ENCODE assay signal across 29 cellular contexts in genomic region chr22:39487826-39488520, GRCh38. TPM values are rescaled to one million over a fixed set of nuclear protein-coding genes. Genes with fewer than 3 reads are reported as not detected.
"Had no signal": no experiment of that assay in that cellular context is flagged by ENCODE, and none has a peak within 500 bp of the region (broad histone marks: within the 10 kb centered on the region; RNA-seq: fewer than 3 reads in every experiment).

No MANE protein-coding gene starts in this region.

- H3K27ac Mint-ChIP-seq: activated CD4-positive, alpha-beta T cell treated with anti-CD3 and anti-CD28 coated beads, Interleukin-2, amount 10 ng/mL, durations not matched to agents 24 days and 14 days; activated CD8-positive, alpha-beta T cell treated with anti-CD3 and anti-CD28 coated beads for 36 hours; activated naive CD4-positive, alpha-beta T cell treated with anti-CD3 and anti-CD28 coated beads, Interleukin-2, amount 50 U/mL, for 24 hours; activated naive CD8-positive, alpha-beta T cell treated with anti-CD3 and anti-CD28 coated beads, Interleukin-2, amount 10 ng/mL, durations not matched to agents 7 days and 5 days; activated T-cell treated with anti-CD3 and anti-CD28 coated beads, Interleukin-2, amount 50 U/mL, for 72 hours; activated T-helper 17 cell treated with anti-CD3 and anti-CD28 coated beads, Interleukin-2, amount 50 U/mL, for 72 hours; T-helper 1 cell treated with Interleukin-12 subunit alpha and Interleukin-12 subunit beta and Interleukin-4 antibody, amounts not matched to agents 30 μg/mL and 1 μg/mL, for 36 hours; T-helper 2 cell treated with Interferon-gamma antibody and Interleukin-4, amounts not matched to agents 5 μg/mL and 100 μg/mL, for 36 hours had no signal

- H3K4me3 ChIP-seq: ascending aorta, cardiac muscle cell, SJCRH30 had no signal

- ATAC-seq: activated CD8-positive, alpha-beta T cell treated with anti-CD3 and anti-CD28 coated beads for 36 hours; activated T-cell treated with anti-CD3 and anti-CD28 coated beads, Interleukin-2, amount 50 U/mL, for 72 hours; activated T-helper 17 cell treated with anti-CD3 and anti-CD28 coated beads, Interleukin-2, amount 50 U/mL, for 72 hours; Panc1 had no signal

- H3K27me3 Mint-ChIP-seq: activated CD4-positive, alpha-beta T cell treated with anti-CD3 and anti-CD28 coated beads, Interleukin-2, amount 10 ng/mL, durations not matched to agents 24 days and 14 days; activated CD8-positive, alpha-beta T cell treated with anti-CD3 and anti-CD28 coated beads for 36 hours; activated naive CD4-positive, alpha-beta T cell treated with anti-CD3 and anti-CD28 coated beads, Interleukin-2, amount 50 U/mL, for 24 hours; activated naive CD8-positive, alpha-beta T cell treated with anti-CD3 and anti-CD28 coated beads, Interleukin-2, amount 10 ng/mL, durations not matched to agents 7 days and 5 days; activated T-helper 17 cell treated with anti-CD3 and anti-CD28 coated beads, Interleukin-2, amount 50 U/mL, for 72 hours had no signal

- H3K36me3 Mint-ChIP-seq: activated naive CD4-positive, alpha-beta T cell treated with anti-CD3 and anti-CD28 coated beads, Interleukin-2, amount 50 U/mL, for 24 hours; activated naive CD8-positive, alpha-beta T cell treated with anti-CD3 and anti-CD28 coated beads, Interleukin-2, amount 10 ng/mL, durations not matched to agents 7 days and 5 days had no signal

- H3K27me3 ChIP-seq: ascending aorta, cardiac muscle cell, SJCRH30 had no signal

- H3K36me3 ChIP-seq: ascending aorta, SJCRH30 had no signal

- FAIRE-seq: TTC549 had no signal

- DNase-seq: activated CD4-positive, alpha-beta T cell treated with anti-CD3 and anti-CD28 coated beads, Interleukin-2, amount 10 ng/mL, durations not matched to agents 24 days and 14 days; activated CD4-positive, alpha-beta T cell treated with anti-CD3 and anti-CD28 coated beads, Interleukin-2, amount 50 U/mL, for 4 hours; activated CD8-positive, alpha-beta T cell treated with anti-CD3 and anti-CD28 coated beads for 36 hours; activated effector memory CD4-positive, alpha-beta T cell treated with anti-CD3 and anti-CD28 coated beads, Interleukin-2, amount 50 U/mL, for 16 hours; activated naive CD4-positive, alpha-beta T cell; activated naive CD8-positive, alpha-beta T cell treated with anti-CD3 and anti-CD28 coated beads, Interleukin-2, amount 10 ng/mL, durations not matched to agents 7 days and 5 days; activated T-cell treated with anti-CD3 and anti-CD28 coated beads, Interleukin-2, amount 50 U/mL, for 1 hour; activated T-cell treated with anti-CD3 and anti-CD28 coated beads, Interleukin-2, amount 50 U/mL, for 72 hours; amygdala; NCI-H1105; NCI-H1417 treated with DMSO at 0.1 percent for 48 hours; NCI-H1930; NCI-H2081 treated with DMSO at 0.1 percent for 48 hours; NCI-H226; NCI-H446 treated with DMSO at 0.1 percent for 48 hours; NCI-H524 treated with DMSO at 0.1 percent for 48 hours; SHP77; SJCRH30; SK-N-SH had no signal

- H3K27ac ChIP-seq: ascending aorta, cardiac muscle cell, SJCRH30 had no signal

- H3K9me3 Mint-ChIP-seq: activated CD4-positive, alpha-beta T cell treated with anti-CD3 and anti-CD28 coated beads, Interleukin-2, amount 10 ng/mL, durations not matched to agents 24 days and 14 days; activated CD8-positive, alpha-beta T cell treated with anti-CD3 and anti-CD28 coated beads for 36 hours; activated naive CD4-positive, alpha-beta T cell treated with anti-CD3 and anti-CD28 coated beads, Interleukin-2, amount 50 U/mL, for 24 hours; activated naive CD8-positive, alpha-beta T cell treated with anti-CD3 and anti-CD28 coated beads, Interleukin-2, amount 10 ng/mL, durations not matched to agents 7 days and 5 days; activated T-cell treated with anti-CD3 and anti-CD28 coated beads, Interleukin-2, amount 50 U/mL, for 72 hours; activated T-helper 17 cell treated with anti-CD3 and anti-CD28 coated beads, Interleukin-2, amount 50 U/mL, for 72 hours; T-helper 1 cell treated with Interleukin-12 subunit alpha and Interleukin-12 subunit beta and Interleukin-4 antibody, amounts not matched to agents 30 μg/mL and 1 μg/mL, for 36 hours; T-helper 2 cell treated with Interferon-gamma antibody and Interleukin-4, amounts not matched to agents 5 μg/mL and 100 μg/mL, for 36 hours had no signal

- H3K4me1 ChIP-seq: ascending aorta had no signal

- H3K9ac ChIP-seq: SK-N-SH had no signal

- H3K4me3 Mint-ChIP-seq: activated CD4-positive, alpha-beta T cell treated with anti-CD3 and anti-CD28 coated beads, Interleukin-2, amount 10 ng/mL, durations not matched to agents 24 days and 14 days; activated CD8-positive, alpha-beta T cell treated with anti-CD3 and anti-CD28 coated beads for 36 hours; activated naive CD4-positive, alpha-beta T cell treated with anti-CD3 and anti-CD28 coated beads, Interleukin-2, amount 50 U/mL, for 24 hours; activated naive CD8-positive, alpha-beta T cell treated with anti-CD3 and anti-CD28 coated beads, Interleukin-2, amount 10 ng/mL, durations not matched to agents 7 days and 5 days; activated T-cell treated with anti-CD3 and anti-CD28 coated beads, Interleukin-2, amount 50 U/mL, for 72 hours; activated T-helper 17 cell treated with anti-CD3 and anti-CD28 coated beads, Interleukin-2, amount 50 U/mL, for 72 hours; T-helper 1 cell treated with Interleukin-12 subunit alpha and Interleukin-12 subunit beta and Interleukin-4 antibody, amounts not matched to agents 30 μg/mL and 1 μg/mL, for 36 hours; T-helper 2 cell treated with Interferon-gamma antibody and Interleukin-4, amounts not matched to agents 5 μg/mL and 100 μg/mL, for 36 hours had no signal

- H3K4me2 ChIP-seq: SK-N-SH had no signal

- H3K9me3 ChIP-seq: ascending aorta, SJCRH30, SK-N-SH had no signal

RNA-seq across cellular contexts. Expression of gene MGAT3, which starts 31.2 kb away (rescaled TPM):
- total RNA-seq: MCF 10A, RPMI7951, SJCRH30 had no signal
